20 cellular contexts compared by ENCODE assay signal in the genomic region with DNA sequence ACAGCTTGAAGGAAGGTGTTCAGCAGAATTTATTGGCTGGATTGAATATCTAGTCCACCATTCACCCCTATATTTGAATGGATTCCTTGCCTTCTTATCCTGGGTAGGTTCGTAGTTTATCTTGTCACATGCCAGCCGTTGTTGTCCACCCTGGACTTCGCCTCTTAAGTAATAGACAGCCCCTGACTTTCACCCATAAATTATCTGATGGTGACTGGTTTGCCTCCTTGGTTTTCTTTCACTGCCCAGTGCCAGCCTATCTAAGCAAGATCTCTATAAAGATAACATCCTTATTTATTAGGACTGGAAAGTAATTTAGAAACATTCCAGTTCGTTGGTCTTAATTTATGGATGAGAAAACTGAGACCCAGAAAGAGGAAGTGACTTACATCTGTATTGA.
"Had no signal": no experiment of that assay in that cellular context is flagged by ENCODE, and none has a peak within 500 bp of the region (broad histone marks: within the 10 kb centered on the region; RNA-seq: fewer than 3 reads in every experiment).

No MANE protein-coding gene starts in this region.

- H3K27ac Mint-ChIP-seq: activated CD4-positive, alpha-beta memory T cell treated with anti-CD3 and anti-CD28 coated beads for 36 hours; activated naive CD4-positive, alpha-beta T cell treated with anti-CD3 and anti-CD28 coated beads for 36 hours; activated T-cell treated with anti-CD3 and anti-CD28 coated beads, Interleukin-2, amount 50 U/mL, for 72 hours; brain; dendritic cell treated with granulocyte-macrophage colony-stimulating factor and Interleukin-4, amounts not matched to agents 40 ng/mL and 50 ng/mL, for 4 days; immature natural killer cell; T-helper 1 cell treated with Interleukin-12 subunit alpha and Interleukin-12 subunit beta and Interleukin-4 antibody, amounts not matched to agents 30 μg/mL and 1 μg/mL, for 36 hours; type B pancreatic cell had no signal

- ATAC-seq: activated T-cell treated with anti-CD3 and anti-CD28 coated beads, Interleukin-2, amount 50 U/mL, for 72 hours; foreskin keratinocyte; naive thymus-derived CD8-positive, alpha-beta T cell had no signal

- H3K36me3 ChIP-seq: left ventricle myocardium inferior, sigmoid colon, thoracic aorta had no signal

- H3K4me1 ChIP-seq: foreskin keratinocyte, left ventricle myocardium inferior, sigmoid colon had no signal

- H3K9me3 Mint-ChIP-seq: activated CD4-positive, alpha-beta memory T cell treated with anti-CD3 and anti-CD28 coated beads for 36 hours; activated naive CD4-positive, alpha-beta T cell treated with anti-CD3 and anti-CD28 coated beads for 36 hours; activated T-cell treated with anti-CD3 and anti-CD28 coated beads, Interleukin-2, amount 50 U/mL, for 72 hours; brain; dendritic cell treated with granulocyte-macrophage colony-stimulating factor and Interleukin-4, amounts not matched to agents 40 ng/mL and 50 ng/mL, for 4 days; immature natural killer cell; naive thymus-derived CD8-positive, alpha-beta T cell; T-helper 1 cell treated with Interleukin-12 subunit alpha and Interleukin-12 subunit beta and Interleukin-4 antibody, amounts not matched to agents 30 μg/mL and 1 μg/mL, for 36 hours had no signal

- DNase-seq: activated CD4-positive, alpha-beta memory T cell treated with anti-CD3 and anti-CD28 coated beads for 36 hours; activated CD4-positive, alpha-beta T cell treated with anti-CD3 and anti-CD28 coated beads for 4 hours; activated CD4-positive, CD25-positive, alpha-beta regulatory T cell; activated effector memory CD4-positive, alpha-beta T cell treated with Interleukin-2 at 50 U/mL for 16 hours; activated naive CD4-positive, alpha-beta T cell treated with anti-CD3 and anti-CD28 coated beads for 36 hours; activated T-cell treated with anti-CD3 and anti-CD28 coated beads, Interleukin-2, amount 50 U/mL, for 72 hours; effector CD8-positive, alpha-beta T cell; foreskin keratinocyte; immature natural killer cell; left ventricle myocardium inferior; naive thymus-derived CD8-positive, alpha-beta T cell; sigmoid colon; stimulated activated CD4-positive, alpha-beta T cell treated with anti-CD3 and anti-CD28 coated beads, Interleukin-4, amount 100 ng/mL, for 1 hour; stimulated activated naive CD4-positive, alpha-beta T cell treated with Interleukin-2 at 50 U/mL for 16 hours had no signal

- H3K27me3 Mint-ChIP-seq: activated CD4-positive, alpha-beta memory T cell treated with anti-CD3 and anti-CD28 coated beads for 36 hours; brain; dendritic cell treated with granulocyte-macrophage colony-stimulating factor and Interleukin-4, amounts not matched to agents 40 ng/mL and 50 ng/mL, for 4 days; naive thymus-derived CD8-positive, alpha-beta T cell; type B pancreatic cell had no signal

- H3K36me3 Mint-ChIP-seq: brain had no signal

- H3K9me3 ChIP-seq: left ventricle myocardium inferior, sigmoid colon, thoracic aorta had no signal

- H3K4me3 Mint-ChIP-seq: activated CD4-positive, alpha-beta memory T cell treated with anti-CD3 and anti-CD28 coated beads for 36 hours; activated naive CD4-positive, alpha-beta T cell treated with anti-CD3 and anti-CD28 coated beads for 36 hours; activated T-cell treated with anti-CD3 and anti-CD28 coated beads, Interleukin-2, amount 50 U/mL, for 72 hours; brain; dendritic cell treated with granulocyte-macrophage colony-stimulating factor and Interleukin-4, amounts not matched to agents 40 ng/mL and 50 ng/mL, for 4 days; immature natural killer cell; naive thymus-derived CD8-positive, alpha-beta T cell; T-helper 1 cell treated with Interleukin-12 subunit alpha and Interleukin-12 subunit beta and Interleukin-4 antibody, amounts not matched to agents 30 μg/mL and 1 μg/mL, for 36 hours; type B pancreatic cell had no signal

- H3K4me2 ChIP-seq: smooth muscle cell had no signal

- H3K27ac ChIP-seq: foreskin keratinocyte, left ventricle myocardium inferior, sigmoid colon, thoracic aorta had no signal

- H3K4me1 Mint-ChIP-seq: immature natural killer cell; naive thymus-derived CD8-positive, alpha-beta T cell had no signal

- H3K27me3 ChIP-seq: foreskin keratinocyte, sigmoid colon had no signal

- H3K4me3 ChIP-seq: left ventricle myocardium inferior, sigmoid colon, smooth muscle cell, thoracic aorta had no signal
